ENCODE assay signal across 19 cellular contexts in the genomic region with DNA sequence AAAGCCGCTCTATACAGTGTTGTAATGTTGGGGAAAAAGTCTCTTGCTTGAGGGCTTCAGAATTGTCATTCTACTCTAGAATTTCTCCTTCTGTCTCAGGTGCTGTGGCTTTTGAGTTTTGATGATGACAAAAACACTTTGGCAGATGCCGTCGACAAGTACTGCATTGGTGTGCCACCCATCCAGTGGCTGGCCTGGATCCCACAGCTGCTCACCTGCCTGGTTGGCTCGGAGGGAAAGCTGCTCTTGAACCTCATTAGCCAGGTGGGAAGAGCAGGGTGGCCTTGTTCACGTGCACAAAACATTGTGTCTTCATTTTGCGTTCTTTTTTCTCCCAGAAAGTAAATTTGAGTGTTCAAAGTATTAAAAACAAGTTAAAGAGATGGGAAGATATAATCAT.
DNase-seq lines count a peak whose midpoint lies in the region; ATAC-seq and TF ChIP-seq lines count a peak whose summit lies in the region.
"Had no signal": no experiment of that assay in that cellular context is flagged by ENCODE, and none has a peak within 500 bp of the region (broad histone marks: within the 10 kb centered on the region; RNA-seq: fewer than 3 reads in every experiment).

No MANE protein-coding gene starts in this region.

- peaks cover 41% of the 10 kb centered on the region for H3K4me1 Mint-ChIP-seq in activated naive CD8-positive, alpha-beta T cell (ENCODE audit: low read depth)
- peaks cover 27% of the 10 kb centered on the region for H3K4me1 Mint-ChIP-seq in activated naive CD8-positive, alpha-beta T cell treated with anti-CD3 and anti-CD28 coated beads, Interleukin-2, amount 50 U/mL, for 24 hours
- H3K4me1 Mint-ChIP-seq in activated naive CD8-positive, alpha-beta T cell treated with anti-CD3 and anti-CD28 coated beads, Interleukin-2, amount 10 ng/mL, durations not matched to agents 7 days and 5 days: peaks cover 30% of the 10 kb centered on the region

- H3K27ac ChIP-seq in upper lobe of right lung: no peak overlapping the region
- no peak overlapping the region for H3K27ac ChIP-seq in WERI-Rb-1
- H3K27ac ChIP-seq: BLaER1 treated with 17β-estradiol and CSF1 and Interleukin-3, amounts not matched to agents 10 nM and 100 nM; PC-9; SJSA1 had no signal

- H3K4me3 ChIP-seq in upper lobe of right lung (no peak overlapping the region), WERI-Rb-1 (ENCODE audit: low read depth, low read length) (no peak overlapping the region)
- H3K4me3 ChIP-seq: BLaER1 treated with 17β-estradiol and CSF1 and Interleukin-3, amounts not matched to agents 10 nM and 100 nM; PC-9; SJSA1 had no signal

- no peaks in the 10 kb centered on the region for H3K27me3 ChIP-seq in upper lobe of right lung
- H3K27me3 ChIP-seq in WERI-Rb-1 (ENCODE audit: insufficient read depth, low read depth, severe bottlenecking): no peaks in the 10 kb centered on the region
- H3K27me3 ChIP-seq: BLaER1 treated with 17β-estradiol and CSF1 and Interleukin-3, amounts not matched to agents 10 nM and 100 nM; SJSA1 had no signal

- TF ChIP-seq CTCF in upper lobe of right lung (IDR thresholded peaks at IDR 0.05) (no peak), WERI-Rb-1 (IDR thresholded peaks at IDR 0.05; ENCODE audit: low read depth, low read length) (no peak)

- H3K27me3 Mint-ChIP-seq in activated naive CD8-positive, alpha-beta T cell: no peaks in the 10 kb centered on the region
- H3K27me3 Mint-ChIP-seq in activated naive CD8-positive, alpha-beta T cell treated with anti-CD3 and anti-CD28 coated beads, Interleukin-2, amount 50 U/mL, for 24 hours: no peaks in the 10 kb centered on the region
- no peaks in the 10 kb centered on the region for H3K27me3 Mint-ChIP-seq in activated naive CD8-positive, alpha-beta T cell treated with anti-CD3 and anti-CD28 coated beads, Interleukin-2, amount 10 ng/mL, durations not matched to agents 7 days and 5 days
- H3K27me3 Mint-ChIP-seq: CD8-positive, alpha-beta memory T cell had no signal

- H3K36me3 ChIP-seq in upper lobe of right lung (peaks cover 99% of the 10 kb centered on the region), WERI-Rb-1 (peaks cover 88% of the 10 kb centered on the region)

- H3K4me3 Mint-ChIP-seq in activated naive CD8-positive, alpha-beta T cell: no peak overlapping the region
- H3K4me3 Mint-ChIP-seq in activated naive CD8-positive, alpha-beta T cell treated with anti-CD3 and anti-CD28 coated beads, Interleukin-2, amount 50 U/mL, for 24 hours: no peak overlapping the region
- no peak overlapping the region for H3K4me3 Mint-ChIP-seq in activated naive CD8-positive, alpha-beta T cell treated with anti-CD3 and anti-CD28 coated beads, Interleukin-2, amount 10 ng/mL, durations not matched to agents 7 days and 5 days
- H3K4me3 Mint-ChIP-seq: CD8-positive, alpha-beta memory T cell had no signal

- peaks cover 26% of the 10 kb centered on the region for H3K36me3 Mint-ChIP-seq in activated naive CD8-positive, alpha-beta T cell
- peaks cover 74% of the 10 kb centered on the region for H3K36me3 Mint-ChIP-seq in activated naive CD8-positive, alpha-beta T cell treated with anti-CD3 and anti-CD28 coated beads, Interleukin-2, amount 50 U/mL, for 24 hours (ENCODE audit: low read depth)
- peaks cover 54% of the 10 kb centered on the region for H3K36me3 Mint-ChIP-seq in activated naive CD8-positive, alpha-beta T cell treated with anti-CD3 and anti-CD28 coated beads, Interleukin-2, amount 10 ng/mL, durations not matched to agents 7 days and 5 days

- peak overlapping the region; percentile 46 for H3K27ac Mint-ChIP-seq in activated naive CD8-positive, alpha-beta T cell
- H3K27ac Mint-ChIP-seq in activated naive CD8-positive, alpha-beta T cell treated with anti-CD3 and anti-CD28 coated beads, Interleukin-2, amount 50 U/mL, for 24 hours: no peak overlapping the region
- peak overlapping the region; percentile 52 for H3K27ac Mint-ChIP-seq in activated naive CD8-positive, alpha-beta T cell treated with anti-CD3 and anti-CD28 coated beads, Interleukin-2, amount 10 ng/mL, durations not matched to agents 7 days and 5 days

- intact Hi-C loops in upper lobe of right lung (cut with DNase I): no loop called here

- no peak for DNase-seq in activated naive CD8-positive, alpha-beta T cell treated with anti-CD3 and anti-CD28 coated beads, Interleukin-2, amount 50 U/mL, for 24 hours
- peak; percentile 54 for DNase-seq in NCI-H2107 (lab: John Stamatoyannopoulos, UW)
- DNase-seq in activated naive CD8-positive, alpha-beta T cell treated with anti-CD3 and anti-CD28 coated beads, Interleukin-2, amount 10 ng/mL, durations not matched to agents 7 days and 5 days: no peak
- peak; percentile 15 for DNase-seq in upper lobe of right lung
- no peak for DNase-seq in kidney tubule cell (ENCODE audit: low spot score)
- no peak for DNase-seq in WERI-Rb-1
- DNase-seq: CD8-positive, alpha-beta memory T cell; H7; KBM-7; NCI-H1417 treated with DMSO at 0.1 percent for 48 hours; NCI-H187 treated with DMSO at 0.1 percent for 48 hours; NCI-H2227 treated with DMSO at 0.1 percent for 48 hours; NCI-H510A treated with DMSO at 0.1 percent for 48 hours; NCI-H82; PC-9 had no signal

- POLR2A ChIA-PET in activated naive CD8-positive, alpha-beta T cell treated with anti-CD3 and anti-CD28 coated beads, Interleukin-2, amount 10 ng/mL, durations not matched to agents 7 days and 5 days (lab: Charles Lee): no interaction called here

- H3K9me3 ChIP-seq in upper lobe of right lung: no peaks in the 10 kb centered on the region
- no peaks in the 10 kb centered on the region for H3K9me3 ChIP-seq in WERI-Rb-1 (ENCODE audit: severe bottlenecking)
- H3K9me3 ChIP-seq: SJSA1 had no signal

- ATAC-seq in activated naive CD8-positive, alpha-beta T cell treated with anti-CD3 and anti-CD28 coated beads, Interleukin-2, amount 50 U/mL, for 24 hours: no peak
- no peak for ATAC-seq in activated naive CD8-positive, alpha-beta T cell treated with anti-CD3 and anti-CD28 coated beads, Interleukin-2, amount 10 ng/mL, durations not matched to agents 7 days and 5 days (ENCODE audit: low read depth)
- no peak for ATAC-seq in upper lobe of right lung
- ATAC-seq: HepG2 had no signal

- peaks cover 5% of the 10 kb centered on the region for H3K9me3 Mint-ChIP-seq in activated naive CD8-positive, alpha-beta T cell (ENCODE audit: low read depth)
- peaks cover 10% of the 10 kb centered on the region for H3K9me3 Mint-ChIP-seq in activated naive CD8-positive, alpha-beta T cell treated with anti-CD3 and anti-CD28 coated beads, Interleukin-2, amount 50 U/mL, for 24 hours
- H3K9me3 Mint-ChIP-seq in activated naive CD8-positive, alpha-beta T cell treated with anti-CD3 and anti-CD28 coated beads, Interleukin-2, amount 10 ng/mL, durations not matched to agents 7 days and 5 days: peaks cover 6% of the 10 kb centered on the region

- H3K4me1 ChIP-seq in upper lobe of right lung: no peaks in the 10 kb centered on the region
- H3K4me1 ChIP-seq: SJSA1 had no signal

Comparison
In these comparisons a context has a peak if more than half of its experiments do, and no peak if none do; other contexts are left out.
1. DNase-seq: peak in NCI-H2107 (single experiment) and upper lobe of right lung (single experiment); none in activated naive CD8-positive, alpha-beta T cell treated with anti-CD3 and anti-CD28 coated beads, Interleukin-2, amount 50 U/mL, for 24 hours (single experiment), activated naive CD8-positive, alpha-beta T cell treated with anti-CD3 and anti-CD28 coated beads, Interleukin-2, amount 10 ng/mL, durations not matched to agents 7 days and 5 days (single experiment), kidney tubule cell (single experiment) and WERI-Rb-1 (single experiment).